Comparison of ENCODE assay signal across 20 cellular contexts in genomic region chr13:67052550-67053237, GRCh38.
"Had no signal": no experiment of that assay in that cellular context is flagged by ENCODE, and none has a peak within 500 bp of the region (broad histone marks: within the 10 kb centered on the region; RNA-seq: fewer than 3 reads in every experiment).

No MANE protein-coding gene starts in this region.

- H3K9me3 ChIP-seq: gastroesophageal sphincter, heart right ventricle, prostate gland, tibial nerve had no signal

- H3K27me3 ChIP-seq: gastroesophageal sphincter, heart right ventricle, tibial nerve had no signal

- H3K27ac Mint-ChIP-seq: activated naive CD8-positive, alpha-beta T cell; activated T-cell treated with anti-CD3 and anti-CD28 coated beads, Interleukin-2, amount 50 U/mL, for 72 hours had no signal

- H3K4me3 ChIP-seq: gastroesophageal sphincter, heart right ventricle, prostate gland, tibial nerve had no signal

- H3K4me3 Mint-ChIP-seq: activated naive CD8-positive, alpha-beta T cell; activated T-cell treated with anti-CD3 and anti-CD28 coated beads, Interleukin-2, amount 50 U/mL, for 72 hours; neural crest cell had no signal

- H3K36me3 Mint-ChIP-seq: activated naive CD8-positive, alpha-beta T cell had no signal

- DNase-seq: activated CD4-positive, alpha-beta T cell treated with anti-CD3 and anti-CD28 coated beads for 1 hour; activated CD4-positive, alpha-beta T cell treated with anti-CD3 and anti-CD28 coated beads, Interleukin-2, amount 50 U/mL, for 4 hours; activated gamma-delta T cell treated with Interleukin-2 at 50 U/mL for 16 hours; activated T-cell treated with anti-CD3 and anti-CD28 coated beads, Interleukin-2, amount 50 U/mL, for 72 hours; cerebellar nuclear complex; cortex of kidney; effector CD4-positive, alpha-beta T cell; heart right ventricle; left ventricle myocardium superior; right cardiac atrium; stimulated activated CD4-positive, alpha-beta T cell treated with anti-CD3 and anti-CD28 coated beads, Interleukin-2, amount 100 ng/mL, for 24 hours; stimulated activated naive CD4-positive, alpha-beta T cell treated with Interleukin-2 at 50 U/mL for 16 hours; T1000 had no signal

- H3K9me3 Mint-ChIP-seq: neural crest cell had no signal

- ATAC-seq: activated T-cell treated with anti-CD3 and anti-CD28 coated beads, Interleukin-2, amount 50 U/mL, for 72 hours; esophagus mucosa; gastroesophageal sphincter; heart right ventricle; left ventricle myocardium superior; right cardiac atrium had no signal

- H3K27me3 Mint-ChIP-seq: activated naive CD8-positive, alpha-beta T cell had no signal

- H3K4me1 ChIP-seq: prostate gland had no signal

- H3K36me3 ChIP-seq: gastroesophageal sphincter, heart right ventricle, prostate gland, tibial nerve had no signal

- H3K27ac ChIP-seq: gastroesophageal sphincter, heart right ventricle, prostate gland, tibial nerve, VCaP had no signal
